In genomic region chr10:106978746-106979145, GRCh38 we compare ENCODE assay signal across 1 cellular context.
TF ChIP-seq lines count a peak whose summit lies in the region.

No MANE protein-coding gene starts in this region.

TF ChIP-seq in liver, 16 proteins besides CTCF, POLR2A, EP300 and RAD21 (continued from another document):
- TF ChIP-seq ZBTB33 (IDR thresholded peaks at IDR 0.05) = no peak
- TF ChIP-seq GABPA (IDR thresholded peaks at IDR 0.05 in 1 of 2, conservative IDR thresholded peaks at IDR 0.05 in 1 of 2) = no peak
- TF ChIP-seq SP1 (IDR thresholded peaks at IDR 0.05) = no peak
- TF ChIP-seq YY1 (IDR thresholded peaks at IDR 0.05) = no peak
- TF ChIP-seq RXRA (IDR thresholded peaks at IDR 0.05) = no peak
- no peak for TF ChIP-seq NR2F2 (IDR thresholded peaks at IDR 0.05)
- TF ChIP-seq EGR1 (IDR thresholded peaks at IDR 0.05; ENCODE audit: low read depth in 2 of 2) = no peak
- TF ChIP-seq FOXA1 (IDR thresholded peaks at IDR 0.05) = no peak
- no peak for TF ChIP-seq JUND (IDR thresholded peaks at IDR 0.05)
- no peak for TF ChIP-seq TAF1 (conservative IDR thresholded peaks at IDR 0.05)
- TF ChIP-seq FOXA2 (IDR thresholded peaks at IDR 0.05) = peak; percentile 42
- peak in 1 of 2 donors; percentile 19 for TF ChIP-seq HNF4A (conservative IDR thresholded peaks at IDR 0.05)
